In genomic region chr11:118033443-118033842, GRCh38 we compare ENCODE assay signal across 1 cellular context.
TF ChIP-seq lines count a peak whose summit lies in the region.

No MANE protein-coding gene starts in this region.

TF ChIP-seq in GM12878, 131 proteins besides CTCF, POLR2A, EP300 and RAD21:
- TF ChIP-seq NFIC (IDR thresholded peaks at IDR 0.05; ENCODE audit: low read depth, low read length): no peak
- TF ChIP-seq, protein P1, sequence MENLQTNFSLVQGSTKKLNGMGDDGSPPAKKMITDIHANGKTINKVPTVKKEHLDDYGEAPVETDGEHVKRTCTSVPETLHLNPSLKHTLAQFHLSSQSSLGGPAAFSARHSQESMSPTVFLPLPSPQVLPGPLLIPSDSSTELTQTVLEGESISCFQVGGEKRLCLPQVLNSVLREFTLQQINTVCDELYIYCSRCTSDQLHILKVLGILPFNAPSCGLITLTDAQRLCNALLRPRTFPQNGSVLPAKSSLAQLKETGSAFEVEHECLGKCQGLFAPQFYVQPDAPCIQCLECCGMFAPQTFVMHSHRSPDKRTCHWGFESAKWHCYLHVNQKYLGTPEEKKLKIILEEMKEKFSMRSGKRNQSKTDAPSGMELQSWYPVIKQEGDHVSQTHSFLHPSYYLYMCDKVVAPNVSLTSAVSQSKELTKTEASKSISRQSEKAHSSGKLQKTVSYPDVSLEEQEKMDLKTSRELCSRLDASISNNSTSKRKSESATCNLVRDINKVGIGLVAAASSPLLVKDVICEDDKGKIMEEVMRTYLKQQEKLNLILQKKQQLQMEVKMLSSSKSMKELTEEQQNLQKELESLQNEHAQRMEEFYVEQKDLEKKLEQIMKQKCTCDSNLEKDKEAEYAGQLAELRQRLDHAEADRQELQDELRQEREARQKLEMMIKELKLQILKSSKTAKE (IDR thresholded peaks at IDR 0.05; ENCODE audit: low read depth, poor library complexity, severe bottlenecking): peak; percentile 31
- TF ChIP-seq RUNX3 (IDR thresholded peaks at IDR 0.05; ENCODE audit: low read length): peak; percentile 44; the same call in 1 of the 2 replicates
- no peak for TF ChIP-seq BMI1 (IDR thresholded peaks at IDR 0.05; ENCODE audit: borderline replicate concordance)
- peak; percentile 39 to 69; a peak in 3 of 4 replicates for TF ChIP-seq IKZF2 (IDR thresholded peaks at IDR 0.05)
- TF ChIP-seq, protein P2, sequence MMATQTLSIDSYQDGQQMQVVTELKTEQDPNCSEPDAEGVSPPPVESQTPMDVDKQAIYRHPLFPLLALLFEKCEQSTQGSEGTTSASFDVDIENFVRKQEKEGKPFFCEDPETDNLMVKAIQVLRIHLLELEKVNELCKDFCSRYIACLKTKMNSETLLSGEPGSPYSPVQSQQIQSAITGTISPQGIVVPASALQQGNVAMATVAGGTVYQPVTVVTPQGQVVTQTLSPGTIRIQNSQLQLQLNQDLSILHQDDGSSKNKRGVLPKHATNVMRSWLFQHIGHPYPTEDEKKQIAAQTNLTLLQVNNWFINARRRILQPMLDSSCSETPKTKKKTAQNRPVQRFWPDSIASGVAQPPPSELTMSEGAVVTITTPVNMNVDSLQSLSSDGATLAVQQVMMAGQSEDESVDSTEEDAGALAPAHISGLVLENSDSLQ (IDR thresholded peaks at IDR 0.05): 0 out of 2 replicates have a peak, but pooled peaks have one; percentile 29
- TF ChIP-seq BCL11A (IDR thresholded peaks at IDR 0.05; ENCODE audit: low read depth, low read length): peak; percentile 33; the same call in 1 of the 2 replicates
